16 cellular contexts compared by ENCODE assay signal in genomic region chr1:116255933-116256649, GRCh38.
DNase-seq lines count a peak whose midpoint lies in the region; ATAC-seq and TF ChIP-seq lines count a peak whose summit lies in the region.
"Had no signal": no experiment of that assay in that cellular context is flagged by ENCODE, and none has a peak within 500 bp of the region (broad histone marks: within the 10 kb centered on the region; RNA-seq: fewer than 3 reads in every experiment).

No MANE protein-coding gene starts in this region.

- CTCF ChIA-PET in activated CD4-positive, alpha-beta memory T cell treated with anti-CD3 and anti-CD28 coated beads for 36 hours (lab: Charles Lee) = interaction anchor here (0.8 to 2.3 kb wide), 3 partner anchors 17 to 243 kb away, joined by 3 to 7 read pairs (median 3); no protein-coding TSS in a partner anchor
- CTCF ChIA-PET in GM10248 (lab: Yijun Ruan, JAX) = interaction anchor here (0.9 to 1.5 kb wide), 3 partner anchors 13 to 243 kb away, joined by 3 to 4 read pairs (median 3); no protein-coding TSS in a partner anchor

- no peaks in the 10 kb centered on the region for H3K9me3 ChIP-seq in neural cell (ENCODE audit: low read length)
- H3K9me3 ChIP-seq: prostate gland, upper lobe of left lung had no signal

- no peaks in the 10 kb centered on the region for H3K27me3 Mint-ChIP-seq in activated CD4-positive, alpha-beta memory T cell treated with anti-CD3 and anti-CD28 coated beads for 36 hours

- intact Hi-C loops in activated CD4-positive, alpha-beta memory T cell treated with anti-CD3 and anti-CD28 coated beads for 36 hours (cut with micrococcal nuclease) = no loop called here

- in situ Hi-C loops in ACHN (cut with HindIII; ENCODE audit: low pct_ligation_motif_present, low pct_unique_long_range_greater_than_20kb, low sequenced_read_pairs) = no loop called here

- H3K4me3 ChIP-seq in epithelial cell of esophagus (ENCODE audit: low read length) = no peak overlapping the region
- H3K4me3 ChIP-seq in neural cell (ENCODE audit: low read length) = peak overlapping the region; percentile 53
- H3K4me3 ChIP-seq: prostate gland, upper lobe of left lung had no signal

- TF ChIP-seq EP300 in neural cell (conservative IDR thresholded peaks at IDR 0.05; ENCODE audit: poor library complexity, severe bottlenecking) = no peak

- H3K27me3 ChIP-seq in neural cell (ENCODE audit: insufficient read depth, low read depth, low read length) = no peaks in the 10 kb centered on the region
- H3K27me3 ChIP-seq: foreskin keratinocyte, upper lobe of left lung had no signal

- no peaks in the 10 kb centered on the region for H3K9me3 Mint-ChIP-seq in activated CD4-positive, alpha-beta memory T cell treated with anti-CD3 and anti-CD28 coated beads for 36 hours
- H3K9me3 Mint-ChIP-seq: CD4-positive, CD25-positive, alpha-beta regulatory T cell had no signal

- H3K4me1 Mint-ChIP-seq in activated CD4-positive, alpha-beta memory T cell treated with anti-CD3 and anti-CD28 coated beads for 36 hours (ENCODE audit: low read depth) = peaks cover 16% of the 10 kb centered on the region

- peaks cover 12% of the 10 kb centered on the region for H3F3A ChIP-seq in neural cell (ENCODE audit: insufficient read depth, low read length, poor library complexity, severe bottlenecking)

- H3K79me2 ChIP-seq in neural cell (replicated peaks; ENCODE audit: insufficient read depth, low read length) = no peaks in the 10 kb centered on the region

- H3K9me2 ChIP-seq in neural cell (ENCODE audit: insufficient read depth, low read length) = no peaks in the 10 kb centered on the region

- H3K9ac ChIP-seq in neural cell (ENCODE audit: low read length) = peak overlapping the region; percentile 45

- POLR2A ChIA-PET in activated CD4-positive, alpha-beta memory T cell treated with anti-CD3 and anti-CD28 coated beads for 36 hours (lab: Charles Lee) = no interaction called here
- POLR2A ChIA-PET in GM10248 (lab: Yijun Ruan, JAX) = no interaction called here

- no peak for ATAC-seq in left lobe of liver
- ATAC-seq: stimulated activated naive CD8-positive, alpha-beta T cell treated with anti-CD3 and anti-CD28 coated beads, Interleukin-15, Interleukin-2, amounts not matched to agents 100 U/mL and 50 U/mL, for 24 hours had no signal

- H3K4me2 ChIP-seq in neural cell (ENCODE audit: low read length) = no peak overlapping the region

- no peaks in the 10 kb centered on the region for H3K36me3 ChIP-seq in neural cell (ENCODE audit: insufficient read depth, low read length)
- H3K36me3 ChIP-seq: prostate gland, upper lobe of left lung had no signal

- peak overlapping the region; percentile 93 for H3K27ac ChIP-seq in neural cell (ENCODE audit: low read length)
- H3K27ac ChIP-seq: foreskin keratinocyte, prostate gland, upper lobe of left lung had no signal

- H4K20me1 ChIP-seq in neural cell (ENCODE audit: insufficient read depth) = no peaks in the 10 kb centered on the region

- TF ChIP-seq CTCF in epithelial cell of esophagus (IDR thresholded peaks at IDR 0.05; ENCODE audit: insufficient read depth, low read depth, low read length, missing control alignments) = no peak
- TF ChIP-seq CTCF in neural cell (IDR thresholded peaks at IDR 0.05; ENCODE audit: poor library complexity, severe bottlenecking) = no peak
- TF ChIP-seq CTCF in GM10248 (IDR thresholded peaks at IDR 0.05; ENCODE audit: control extremely low read depth, extremely low read depth, low read depth, missing control alignments) = no peak

- H3K4me3 Mint-ChIP-seq in activated CD4-positive, alpha-beta memory T cell treated with anti-CD3 and anti-CD28 coated beads for 36 hours = no peak overlapping the region
- H3K4me3 Mint-ChIP-seq: CD4-positive, CD25-positive, alpha-beta regulatory T cell had no signal

- H2AFZ ChIP-seq in neural cell (ENCODE audit: low read depth, low read length) = no peak overlapping the region

- TF ChIP-seq RAD21 in neural cell (conservative IDR thresholded peaks at IDR 0.05) = no peak

- peak; percentile 41 for DNase-seq in ACHN
- DNase-seq in NCI-H69 (lab: John Stamatoyannopoulos, UW) = peak; percentile 13
- DNase-seq in epithelial cell of esophagus (ENCODE audit: low read depth) = peak; percentile 9
- no peak for DNase-seq in activated CD4-positive, alpha-beta memory T cell treated with anti-CD3 and anti-CD28 coated beads for 36 hours
- DNase-seq in left lobe of liver (ENCODE audit: low spot score) = no peak
- DNase-seq in GM10248 (ENCODE audit: extremely low spot score) = no peak
- DNase-seq in NCI-H1694 (lab: John Stamatoyannopoulos, UW) = no peak
- DNase-seq: activated gamma-delta T cell; amygdala; CD4-positive, CD25-positive, alpha-beta regulatory T cell; foreskin keratinocyte; NCI-H187 treated with DMSO at 0.1 percent for 48 hours; stimulated activated naive CD8-positive, alpha-beta T cell treated with anti-CD3 and anti-CD28 coated beads, Interleukin-15, Interleukin-2, amounts not matched to agents 100 U/mL and 50 U/mL, for 24 hours had no signal

- H3K27ac Mint-ChIP-seq in activated CD4-positive, alpha-beta memory T cell treated with anti-CD3 and anti-CD28 coated beads for 36 hours = no peak overlapping the region

- H3K36me3 Mint-ChIP-seq in activated CD4-positive, alpha-beta memory T cell treated with anti-CD3 and anti-CD28 coated beads for 36 hours = no peaks in the 10 kb centered on the region
- H3K36me3 Mint-ChIP-seq: CD4-positive, CD25-positive, alpha-beta regulatory T cell had no signal

TF ChIP-seq in neural cell, 6 proteins besides CTCF, POLR2A, EP300 and RAD21:
- TF ChIP-seq REST (IDR thresholded peaks at IDR 0.05; ENCODE audit: borderline replicate concordance) (no peak), EZH2 (IDR thresholded peaks at IDR 0.05; ENCODE audit: borderline replicate concordance, insufficient read depth, low read length, poor library complexity, severe bottlenecking) (no peak), MXI1 (conservative IDR thresholded peaks at IDR 0.05; ENCODE audit: poor library complexity, severe bottlenecking) (no peak), SMC3 (conservative IDR thresholded peaks at IDR 0.05; ENCODE audit: poor library complexity) (no peak), TAF1 (IDR thresholded peaks at IDR 0.05; ENCODE audit: low read depth) (no peak), POLR2AphosphoS5 (IDR thresholded peaks at IDR 0.05) (no peak)

Comparison
In these comparisons a context has a peak if more than half of its experiments do, and no peak if none do; other contexts are left out.
1. DNase-seq: peak in ACHN (single experiment), NCI-H69 (single experiment) and epithelial cell of esophagus (single experiment); none in activated CD4-positive, alpha-beta memory T cell treated with anti-CD3 and anti-CD28 coated beads for 36 hours (single experiment), left lobe of liver (single experiment), GM10248 (single experiment) and NCI-H1694 (single experiment).